22 cellular contexts compared by ENCODE assay signal in the genomic region with DNA sequence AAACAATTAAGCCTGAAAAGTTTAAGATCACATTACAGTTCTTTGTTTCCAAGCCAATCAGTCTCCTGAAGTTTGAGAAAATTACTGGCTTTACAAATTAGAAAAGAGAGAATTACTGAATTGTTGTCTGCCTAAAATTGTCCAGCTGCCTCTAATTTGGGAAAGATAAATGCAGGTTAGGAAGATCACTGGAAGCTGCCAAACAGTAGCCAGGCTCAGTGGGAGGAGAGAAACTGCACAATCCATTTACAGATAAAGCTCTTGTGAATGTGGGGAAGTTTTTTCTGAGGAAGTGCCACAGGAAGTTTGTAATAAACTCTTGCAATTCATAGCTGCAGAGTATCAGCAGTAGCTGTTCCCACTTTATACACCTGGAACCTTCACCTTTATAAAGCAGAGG.
DNase-seq lines count a peak whose midpoint lies in the region; ATAC-seq and TF ChIP-seq lines count a peak whose summit lies in the region.
"Had no signal": no experiment of that assay in that cellular context is flagged by ENCODE, and none has a peak within 500 bp of the region (broad histone marks: within the 10 kb centered on the region; RNA-seq: fewer than 3 reads in every experiment).

No MANE protein-coding gene starts in this region.

- H3K4me1 ChIP-seq in thyroid gland: no peaks in the 10 kb centered on the region
- H3K4me1 ChIP-seq: BLaER1 had no signal

- TF ChIP-seq POLR2A in thyroid gland (IDR thresholded peaks at IDR 0.05): no peak

- DNase-seq in COR-L47 (lab: John Stamatoyannopoulos, UW) (peak; percentile 93), NCI-H1105 treated with DMSO at 0.1 percent for 48 hours (lab: John Stamatoyannopoulos, UW) (peak; percentile 93), NCI-H748 (lab: John Stamatoyannopoulos, UW; ENCODE audit: unreplicated experiment) (peak; percentile 84), thyroid gland (no peak), DMS153 (lab: John Stamatoyannopoulos, UW) (no peak)
- DNase-seq: ACHN; activated CD4-positive, alpha-beta T cell treated with anti-CD3 and anti-CD28 coated beads, Interleukin-2, amount 50 U/mL, for 1 hour; activated CD8-positive, alpha-beta memory T cell treated with anti-CD3 and anti-CD28 coated beads, Interleukin-2, amount 50 U/mL, for 4 hours; caudate nucleus; islet precursor cell; NCI-H1092; SHP77 treated with DMSO at 0.1 percent for 48 hours; sigmoid colon; stimulated activated naive CD4-positive, alpha-beta T cell treated with Interleukin-2 at 50 U/mL for 16 hours; T-helper 1 cell; testis had no signal

- intact Hi-C loops in thyroid gland (cut with DNase I): no loop called here

- TF ChIP-seq CTCF in VCaP (conservative IDR thresholded peaks at IDR 0.05) (no peak), thyroid gland (IDR thresholded peaks at IDR 0.05) (no peak)

- no peaks in the 10 kb centered on the region for H3K36me3 ChIP-seq in thyroid gland
- H3K36me3 ChIP-seq: BLaER1, sigmoid colon had no signal

- no peak overlapping the region for H3K4me3 ChIP-seq in thyroid gland (replicated peaks in 1 of 3)
- H3K4me3 ChIP-seq: BLaER1, GM12878, sigmoid colon, testis had no signal

- H3K9me3 ChIP-seq in thyroid gland: no peaks in the 10 kb centered on the region
- H3K9me3 ChIP-seq: BLaER1, sigmoid colon, testis had no signal

- no peaks in the 10 kb centered on the region for H3K27me3 ChIP-seq in thyroid gland
- H3K27me3 ChIP-seq: BLaER1, sigmoid colon, testis had no signal

- ATAC-seq in GM21526 (IDR thresholded peaks at IDR 0.05; ENCODE audit: low FRiP score, unreplicated experiment): no peak
- no peak for ATAC-seq in GM21528 (IDR thresholded peaks at IDR 0.05; ENCODE audit: low FRiP score, unreplicated experiment)
- ATAC-seq: GM12878, Panc1 had no signal

- H3K27ac ChIP-seq in VCaP (peak overlapping the region; percentile 14; the same call in 1 of the 2 replicates), thyroid gland (no peak overlapping the region)
- H3K27ac ChIP-seq: BLaER1, sigmoid colon, testis had no signal

Comparison
In these comparisons a context has a peak if more than half of its experiments do, and no peak if none do; other contexts are left out.
1. DNase-seq: peak in COR-L47 (single experiment), NCI-H1105 treated with DMSO at 0.1 percent for 48 hours (single experiment) and NCI-H748 (single experiment); none in thyroid gland (0 of 2) and DMS153 (single experiment).